Comparison of ENCODE assay signal across 32 cellular contexts in the genomic region with DNA sequence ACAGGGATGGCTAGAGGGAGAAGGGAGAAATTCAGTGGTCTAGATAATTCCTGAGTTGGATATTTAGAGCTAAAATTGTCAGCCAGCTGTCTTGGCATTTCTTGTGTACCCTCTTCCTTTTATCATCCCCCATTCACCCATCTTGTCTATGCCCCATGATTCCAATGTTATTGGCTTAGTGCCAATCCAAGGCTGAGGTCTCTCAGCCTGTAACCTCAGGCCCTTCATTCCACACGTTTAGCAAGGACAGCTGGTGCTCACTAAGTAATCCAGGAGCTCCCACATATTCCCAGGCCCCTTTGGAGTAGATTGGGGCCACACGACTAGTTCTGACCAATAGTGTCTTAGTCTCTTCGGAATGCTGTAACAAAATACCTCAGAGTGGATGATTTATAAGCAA.
"Had no signal": no experiment of that assay in that cellular context is flagged by ENCODE, and none has a peak within 500 bp of the region (broad histone marks: within the 10 kb centered on the region; RNA-seq: fewer than 3 reads in every experiment).

No MANE protein-coding gene starts in this region.

- H3K27me3 ChIP-seq: colonic mucosa, ovary, suprapubic skin, transverse colon, upper lobe of right lung, uterus had no signal

- ATAC-seq: esophagus mucosa; gastrocnemius medialis; left lobe of liver; mucosa of descending colon; naive thymus-derived CD8-positive, alpha-beta T cell; psoas muscle; right cardiac atrium; stimulated activated naive CD8-positive, alpha-beta T cell treated with anti-CD3 and anti-CD28 coated beads, Interleukin-15, amount 100 ng/mL, for 72 hours; upper lobe of right lung had no signal

- H3K36me3 ChIP-seq: colonic mucosa, gastrocnemius medialis, ovary, suprapubic skin, transverse colon, upper lobe of right lung, uterus had no signal

- H3K27ac Mint-ChIP-seq: dendritic cell treated with granulocyte-macrophage colony-stimulating factor and Interleukin-4, amounts not matched to agents 40 ng/mL and 50 ng/mL, for 4 days; endodermal cell; mesothelial cell of epicardium; naive thymus-derived CD8-positive, alpha-beta T cell; nephron progenitor cell had no signal

- H3K4me3 ChIP-seq: colonic mucosa, gastrocnemius medialis, mucosa of descending colon, ovary, psoas muscle, smooth muscle cell, suprapubic skin, transverse colon, upper lobe of right lung, uterus had no signal

- H3K27ac ChIP-seq: colonic mucosa, epithelial cell of prostate, gastrocnemius medialis, ovary, psoas muscle, suprapubic skin, transverse colon, upper lobe of right lung, uterus had no signal

- H3K4me1 Mint-ChIP-seq: naive thymus-derived CD8-positive, alpha-beta T cell; stimulated activated naive CD8-positive, alpha-beta T cell treated with anti-CD3 and anti-CD28 coated beads, Interleukin-15, amount 100 ng/mL, for 72 hours had no signal

- H3K4me3 Mint-ChIP-seq: dendritic cell treated with granulocyte-macrophage colony-stimulating factor and Interleukin-4, amounts not matched to agents 40 ng/mL and 50 ng/mL, for 4 days; endodermal cell; mesothelial cell of epicardium; naive thymus-derived CD8-positive, alpha-beta T cell; nephron progenitor cell; stimulated activated naive CD8-positive, alpha-beta T cell treated with anti-CD3 and anti-CD28 coated beads, Interleukin-15, amount 100 ng/mL, for 72 hours had no signal

- H3K36me3 Mint-ChIP-seq: mesothelial cell of epicardium had no signal

- H3K4me1 ChIP-seq: colonic mucosa, gastrocnemius medialis, psoas muscle, suprapubic skin, transverse colon, upper lobe of right lung, uterus had no signal

- DNase-seq: colonic mucosa; effector CD8-positive, alpha-beta T cell; endodermal cell; foreskin fibroblast; gastrocnemius medialis; head of caudate nucleus; kidney; mesenchymal stem cell; mucosa of descending colon; naive thymus-derived CD8-positive, alpha-beta T cell; nephron progenitor cell; nucleus accumbens; ovary; posterior cingulate gyrus; psoas muscle; right cardiac atrium; stimulated activated CD4-positive, alpha-beta T cell treated with anti-CD3 and anti-CD28 coated beads, Interleukin-12 subunit alpha, Interleukin-12 subunit beta, amount 100 ng/mL, for 4 hours; stimulated activated CD4-positive, alpha-beta T cell treated with anti-CD3 and anti-CD28 coated beads, Interleukin-1b, Interleukin-23, amount 100 ng/mL, for 48 hours; stimulated activated CD4-positive, alpha-beta T cell treated with anti-CD3 and anti-CD28 coated beads, Interleukin-4, amount 100 ng/mL, for 1 hour; stimulated activated CD8-positive, alpha-beta memory T cell treated with anti-CD3 and anti-CD28 coated beads, Interleukin-4, amount 100 ng/mL, for 48 hours; stimulated activated naive CD4-positive, alpha-beta T cell; stimulated activated naive CD8-positive, alpha-beta T cell treated with anti-CD3 and anti-CD28 coated beads, Interleukin-15, amount 100 ng/mL, for 72 hours; transverse colon; upper lobe of right lung; uterus had no signal

- H3K9me3 ChIP-seq: colonic mucosa, gastrocnemius medialis, ovary, suprapubic skin, upper lobe of right lung, uterus had no signal
